Comparison of ENCODE assay signal across 8 cellular contexts in the genomic region with DNA sequence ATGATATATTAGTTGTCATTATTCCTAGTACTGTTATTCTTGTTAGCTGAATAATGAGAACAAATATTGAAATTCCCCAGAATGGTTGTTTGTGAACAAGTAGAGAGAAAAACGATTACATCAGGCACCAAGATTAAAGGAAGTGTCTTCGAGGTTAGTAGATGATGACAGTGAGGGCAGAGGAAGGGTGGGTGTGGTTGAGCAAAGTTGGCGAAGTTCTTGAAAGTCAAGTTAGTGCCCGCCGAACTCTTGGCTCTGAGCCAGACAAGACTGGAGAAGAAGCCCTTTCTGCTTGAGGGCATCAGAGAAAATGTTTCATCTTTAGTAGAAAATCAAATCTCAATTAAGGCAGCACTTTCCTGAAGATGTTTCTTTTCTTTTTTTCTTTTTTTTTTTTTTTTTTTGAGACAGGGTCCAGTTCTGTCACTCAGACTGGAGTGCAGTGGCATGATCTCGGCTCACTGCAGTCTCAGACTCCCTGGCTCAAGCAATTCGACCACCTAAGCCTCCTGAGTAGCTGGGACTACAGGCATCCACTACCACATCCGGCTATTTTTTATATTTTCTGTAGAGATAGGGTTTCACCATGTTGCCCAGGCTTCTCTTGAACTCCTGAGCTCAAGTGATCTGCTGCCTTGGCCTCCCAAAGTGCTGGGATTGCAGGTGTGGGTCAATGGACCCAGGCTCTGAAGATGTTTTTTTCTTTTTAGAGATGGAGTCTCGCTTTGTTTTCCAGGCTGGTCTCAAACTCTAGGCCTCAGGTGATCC.
DNase-seq lines count a peak whose midpoint lies in the region; ATAC-seq and TF ChIP-seq lines count a peak whose summit lies in the region.

No MANE protein-coding gene starts in this region.

- intact Hi-C loops in A673 (cut with micrococcal nuclease; ENCODE audit: unreplicated experiment), result no loop called here

- BruUV-seq in A673 (replicated peaks; lab: Mats Ljungman, UMichigan), result no TSS peak

- peak; percentile 33 for ATAC-seq in HG03432 (IDR thresholded peaks at IDR 0.05; ENCODE audit: unreplicated experiment)
- peak; percentile 83 for ATAC-seq in esophagus mucosa
- ATAC-seq in HG03095 (IDR thresholded peaks at IDR 0.05; ENCODE audit: unreplicated experiment), result no peak

- H2BK15ac ChIP-seq in mesendoderm (replicated peaks; ENCODE audit: low read depth), result no peak overlapping the region

- CTCF ChIA-PET in A673 (lab: Charles Lee), result interaction anchor here (0.6 to 0.7 kb wide), 2 partner anchors 11 to 943 kb away, joined by 7 to 8 read pairs; no protein-coding TSS in a partner anchor

- H4K5ac ChIP-seq in mesendoderm (ENCODE audit: low read length), result no peak overlapping the region

- no peak overlapping the region for H3K4ac ChIP-seq in mesendoderm (ENCODE audit: low read depth, low read length)

- H3K4me3 ChIP-seq in mesendoderm (ENCODE audit: low read length), result no peak overlapping the region
- no peak overlapping the region for H3K4me3 ChIP-seq in WERI-Rb-1 (ENCODE audit: low read depth, low read length)
- H3K4me3 ChIP-seq in A673 (ENCODE audit: low read depth, low read length, poor library complexity, severe bottlenecking), result no peak overlapping the region

- no peak overlapping the region for H4K8ac ChIP-seq in mesendoderm (ENCODE audit: low read depth, low read length)

- peak; percentile 82 for DNase-seq in activated CD4-positive, alpha-beta T cell treated with anti-CD3 and anti-CD28 coated beads, Interleukin-2, amount 50 U/mL, for 1 hour
- peak; percentile 70 for DNase-seq in stimulated activated CD4-positive, alpha-beta T cell treated with anti-CD3 and anti-CD28 coated beads, Interleukin-4, amount 100 ng/mL, for 24 hours
- DNase-seq in mesendoderm (no peak), WERI-Rb-1 (no peak), A673 (ENCODE audit: low spot score) (no peak)

- no peaks in the 10 kb centered on the region for H3K79me2 ChIP-seq in mesendoderm (ENCODE audit: control insufficient read depth, insufficient read depth, low read length)

- WGBS in mesendoderm (ENCODE audit: extremely low coverage, insufficient coverage, low lambda C conversion rate), result no CpG with 5 or more reads among the region's 9 CpGs

- H3K9me3 ChIP-seq in WERI-Rb-1 (ENCODE audit: severe bottlenecking) (no peaks in the 10 kb centered on the region), A673 (ENCODE audit: low read depth, low read length, poor library complexity, severe bottlenecking) (no peaks in the 10 kb centered on the region)

- no peak overlapping the region for H3K27ac ChIP-seq in mesendoderm (ENCODE audit: low read depth, low read length)
- H3K27ac ChIP-seq in WERI-Rb-1, result no peak overlapping the region
- no peak overlapping the region for H3K27ac ChIP-seq in A673 (ENCODE audit: low read depth, low read length, poor library complexity, severe bottlenecking)

- H3K9ac ChIP-seq in mesendoderm (ENCODE audit: low read length), result no peak overlapping the region

- H3K79me1 ChIP-seq in mesendoderm (ENCODE audit: low read length), result no peaks in the 10 kb centered on the region

- POLR2A ChIA-PET in A673 (lab: Charles Lee; ENCODE audit: low non-redundant PET), result no interaction called here

- H2BK5ac ChIP-seq in mesendoderm (ENCODE audit: low read length), result no peak overlapping the region

- TF ChIP-seq CTCF in WERI-Rb-1 (IDR thresholded peaks at IDR 0.05; ENCODE audit: low read depth, low read length) (no peak), A673 (conservative IDR thresholded peaks at IDR 0.05; ENCODE audit: low read depth, low read length) (no peak)

- H3K4me1 ChIP-seq in mesendoderm (ENCODE audit: control insufficient read depth, low read depth, low read length) (no peaks in the 10 kb centered on the region), A673 (ENCODE audit: insufficient read depth, low read length, poor library complexity, severe bottlenecking) (no peaks in the 10 kb centered on the region)

- H3K56ac ChIP-seq in mesendoderm (ENCODE audit: low read length), result no peak overlapping the region

- H3K27me3 ChIP-seq in mesendoderm (ENCODE audit: insufficient read depth, low read length, poor library complexity) (no peaks in the 10 kb centered on the region), WERI-Rb-1 (ENCODE audit: insufficient read depth, low read depth, severe bottlenecking) (no peaks in the 10 kb centered on the region), A673 (replicated peaks; ENCODE audit: insufficient read depth, low read depth, low read length, poor library complexity) (no peaks in the 10 kb centered on the region)

- H3K36me3 ChIP-seq in mesendoderm (ENCODE audit: control insufficient read depth, insufficient read depth, low read length), result no peaks in the 10 kb centered on the region
- H3K36me3 ChIP-seq in WERI-Rb-1, result no peaks in the 10 kb centered on the region
- no peaks in the 10 kb centered on the region for H3K36me3 ChIP-seq in A673 (ENCODE audit: insufficient read depth, low read length, poor library complexity, severe bottlenecking)

- no peak overlapping the region for H3K23ac ChIP-seq in mesendoderm (ENCODE audit: low read length)

- no peak overlapping the region for H2AK5ac ChIP-seq in mesendoderm (ENCODE audit: low read length)

- H3K18ac ChIP-seq in mesendoderm (ENCODE audit: low read length), result no peak overlapping the region

- no peak overlapping the region for H3K4me2 ChIP-seq in mesendoderm (ENCODE audit: low read length)

- H2BK120ac ChIP-seq in mesendoderm (ENCODE audit: low read depth, low read length), result no peak overlapping the region

Comparison
In these comparisons a context has a peak if more than half of its experiments do, and no peak if none do; other contexts are left out.
1. DNase-seq: peak in activated CD4-positive, alpha-beta T cell treated with anti-CD3 and anti-CD28 coated beads, Interleukin-2, amount 50 U/mL, for 1 hour (single experiment) and stimulated activated CD4-positive, alpha-beta T cell treated with anti-CD3 and anti-CD28 coated beads, Interleukin-4, amount 100 ng/mL, for 24 hours (single experiment); none in mesendoderm (single experiment), WERI-Rb-1 (single experiment) and A673 (single experiment).